19 cellular contexts compared by ENCODE assay signal in genomic region chr3:95036526-95037021, GRCh38.
"Had no signal": no experiment of that assay in that cellular context is flagged by ENCODE, and none has a peak within 500 bp of the region (broad histone marks: within the 10 kb centered on the region; RNA-seq: fewer than 3 reads in every experiment).

No MANE protein-coding gene starts in this region.

- H3K4me1 ChIP-seq: heart right ventricle, right atrium auricular region, sigmoid colon, stomach had no signal

- H3K27me3 ChIP-seq: heart right ventricle, ovary, right atrium auricular region, sigmoid colon, stomach had no signal

- H3K9me3 ChIP-seq: ovary, sigmoid colon, thoracic aorta had no signal

- H3K27ac ChIP-seq: coronary artery, heart right ventricle, ovary, right atrium auricular region, sigmoid colon, skin epidermis, stomach, thoracic aorta had no signal

- DNase-seq: effector CD4-positive, alpha-beta T cell; heart right ventricle; hypothalamus; left colon; natural killer cell; nucleus accumbens; ovary; sigmoid colon; stimulated activated CD4-positive, alpha-beta T cell treated with anti-CD3 and anti-CD28 coated beads, Interleukin-2, amount 100 ng/mL, for 24 hours; stimulated activated CD4-positive, alpha-beta T cell treated with anti-CD3 and anti-CD28 coated beads, Interleukin-4, amount 100 ng/mL, for 4 hours; stimulated activated naive B cell treated with anti-CD40 and anti-IgM and Interleukin-4, amounts not matched to agents 10 μg/mL and 1 μg/mL and 100 μg/mL, for 72 hours; stomach; substantia nigra had no signal

- H3K36me3 ChIP-seq: heart right ventricle, ovary, right atrium auricular region, sigmoid colon, stomach, thoracic aorta had no signal

- H3K4me3 ChIP-seq: coronary artery, heart right ventricle, ovary, right atrium auricular region, sigmoid colon, skin epidermis, stomach, thoracic aorta had no signal

- FAIRE-seq: frontal cortex, urothelium cell line had no signal
